ENCODE assay signal across 2 cellular contexts in the genomic region with DNA sequence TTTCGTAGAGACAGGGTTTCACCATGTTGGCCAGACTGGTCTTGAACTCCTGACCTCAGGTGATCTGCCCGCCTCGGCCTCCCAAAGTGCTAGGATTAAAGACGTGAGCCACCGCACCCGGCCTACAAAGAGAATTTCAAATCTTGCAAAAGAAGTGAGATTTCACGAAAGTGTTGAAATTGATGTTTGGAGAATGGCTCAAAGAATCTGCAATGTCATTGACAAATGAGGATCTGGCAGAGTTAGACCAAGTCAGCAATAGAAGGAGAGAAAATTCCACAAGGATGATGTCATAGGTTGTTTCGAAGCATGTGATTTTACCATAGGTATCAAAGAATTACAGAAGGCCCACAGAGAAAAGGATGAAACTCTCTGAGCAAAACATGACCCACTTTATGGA.
TF ChIP-seq lines count a peak whose summit lies in the region.

No MANE protein-coding gene starts in this region.

TF ChIP-seq in A549, 52 proteins besides CTCF, POLR2A, EP300 and RAD21 (continued from another document and continues in another):
- TF ChIP-seq ZC3H11A (IDR thresholded peaks at IDR 0.05) (no peak), HOXA7 (CRISPR knock-in tag; IDR thresholded peaks at IDR 0.05) (no peak), RARB (CRISPR knock-in tag; IDR thresholded peaks at IDR 0.05) (no peak), EHF (CRISPR knock-in tag; IDR thresholded peaks at IDR 0.05) (no peak), RNF2 (IDR thresholded peaks at IDR 0.05; ENCODE audit: borderline replicate concordance, low read depth) (no peak), TP53 (CRISPR knock-in tag; IDR thresholded peaks at IDR 0.05) (no peak), POLR2AphosphoS2 (conservative IDR thresholded peaks at IDR 0.05; ENCODE audit: low read length) (no peak), HOXB5 (CRISPR knock-in tag; IDR thresholded peaks at IDR 0.05) (peak; percentile 87), HDAC2 (IDR thresholded peaks at IDR 0.05) (no peak), CHD4 (IDR thresholded peaks at IDR 0.05; ENCODE audit: borderline replicate concordance) (no peak), RCOR1 (IDR thresholded peaks at IDR 0.05; ENCODE audit: low read depth, low read length) (no peak), NPAS2 (CRISPR knock-in tag; IDR thresholded peaks at IDR 0.05; ENCODE audit: borderline replicate concordance) (no peak), CEBPB (IDR thresholded peaks at IDR 0.05) (peak; percentile 86 to 92), MAFK (IDR thresholded peaks at IDR 0.05; ENCODE audit: partially characterized antibody) (peak; percentile 98), NR3C1 (IDR thresholded peaks at IDR 0.05) (no peak), FOSL2 (IDR thresholded peaks at IDR 0.05) (peak; percentile 66), FOSL2 (CRISPR knock-in tag; IDR thresholded peaks at IDR 0.05) (peak; percentile 89), ZNF302 (CRISPR knock-in tag; IDR thresholded peaks at IDR 0.05) (no peak), PHF8 (IDR thresholded peaks at IDR 0.05; ENCODE audit: borderline replicate concordance, low read depth) (no peak), ZSCAN20 (CRISPR knock-in tag; IDR thresholded peaks at IDR 0.05) (no peak), JUN (IDR thresholded peaks at IDR 0.05) (peak; percentile 79 to 91; a peak in 4 of 5 replicates), TFCP2L1 (CRISPR knock-in tag; IDR thresholded peaks at IDR 0.05) (no peak), MYC (IDR thresholded peaks at IDR 0.05; ENCODE audit: borderline replicate concordance, low read length) (no peak), GATA3 (IDR thresholded peaks at IDR 0.05; ENCODE audit: borderline replicate concordance) (peak; percentile 71)
- TF ChIP-seq, protein P1, sequence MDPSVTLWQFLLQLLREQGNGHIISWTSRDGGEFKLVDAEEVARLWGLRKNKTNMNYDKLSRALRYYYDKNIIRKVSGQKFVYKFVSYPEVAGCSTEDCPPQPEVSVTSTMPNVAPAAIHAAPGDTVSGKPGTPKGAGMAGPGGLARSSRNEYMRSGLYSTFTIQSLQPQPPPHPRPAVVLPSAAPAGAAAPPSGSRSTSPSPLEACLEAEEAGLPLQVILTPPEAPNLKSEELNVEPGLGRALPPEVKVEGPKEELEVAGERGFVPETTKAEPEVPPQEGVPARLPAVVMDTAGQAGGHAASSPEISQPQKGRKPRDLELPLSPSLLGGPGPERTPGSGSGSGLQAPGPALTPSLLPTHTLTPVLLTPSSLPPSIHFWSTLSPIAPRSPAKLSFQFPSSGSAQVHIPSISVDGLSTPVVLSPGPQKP (IDR thresholded peaks at IDR 0.05; ENCODE audit: low read depth, low read length), result no peak
- TF ChIP-seq, protein P2, sequence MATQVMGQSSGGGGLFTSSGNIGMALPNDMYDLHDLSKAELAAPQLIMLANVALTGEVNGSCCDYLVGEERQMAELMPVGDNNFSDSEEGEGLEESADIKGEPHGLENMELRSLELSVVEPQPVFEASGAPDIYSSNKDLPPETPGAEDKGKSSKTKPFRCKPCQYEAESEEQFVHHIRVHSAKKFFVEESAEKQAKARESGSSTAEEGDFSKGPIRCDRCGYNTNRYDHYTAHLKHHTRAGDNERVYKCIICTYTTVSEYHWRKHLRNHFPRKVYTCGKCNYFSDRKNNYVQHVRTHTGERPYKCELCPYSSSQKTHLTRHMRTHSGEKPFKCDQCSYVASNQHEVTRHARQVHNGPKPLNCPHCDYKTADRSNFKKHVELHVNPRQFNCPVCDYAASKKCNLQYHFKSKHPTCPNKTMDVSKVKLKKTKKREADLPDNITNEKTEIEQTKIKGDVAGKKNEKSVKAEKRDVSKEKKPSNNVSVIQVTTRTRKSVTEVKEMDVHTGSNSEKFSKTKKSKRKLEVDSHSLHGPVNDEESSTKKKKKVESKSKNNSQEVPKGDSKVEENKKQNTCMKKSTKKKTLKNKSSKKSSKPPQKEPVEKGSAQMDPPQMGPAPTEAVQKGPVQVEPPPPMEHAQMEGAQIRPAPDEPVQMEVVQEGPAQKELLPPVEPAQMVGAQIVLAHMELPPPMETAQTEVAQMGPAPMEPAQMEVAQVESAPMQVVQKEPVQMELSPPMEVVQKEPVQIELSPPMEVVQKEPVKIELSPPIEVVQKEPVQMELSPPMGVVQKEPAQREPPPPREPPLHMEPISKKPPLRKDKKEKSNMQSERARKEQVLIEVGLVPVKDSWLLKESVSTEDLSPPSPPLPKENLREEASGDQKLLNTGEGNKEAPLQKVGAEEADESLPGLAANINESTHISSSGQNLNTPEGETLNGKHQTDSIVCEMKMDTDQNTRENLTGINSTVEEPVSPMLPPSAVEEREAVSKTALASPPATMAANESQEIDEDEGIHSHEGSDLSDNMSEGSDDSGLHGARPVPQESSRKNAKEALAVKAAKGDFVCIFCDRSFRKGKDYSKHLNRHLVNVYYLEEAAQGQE (IDR thresholded peaks at IDR 0.05), result no peak
- TF ChIP-seq, protein P3, sequence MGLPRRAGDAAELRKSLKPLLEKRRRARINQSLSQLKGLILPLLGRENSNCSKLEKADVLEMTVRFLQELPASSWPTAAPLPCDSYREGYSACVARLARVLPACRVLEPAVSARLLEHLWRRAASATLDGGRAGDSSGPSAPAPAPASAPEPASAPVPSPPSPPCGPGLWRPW (IDR thresholded peaks at IDR 0.05), result peak; percentile 91
- TF ChIP-seq, protein P4, sequence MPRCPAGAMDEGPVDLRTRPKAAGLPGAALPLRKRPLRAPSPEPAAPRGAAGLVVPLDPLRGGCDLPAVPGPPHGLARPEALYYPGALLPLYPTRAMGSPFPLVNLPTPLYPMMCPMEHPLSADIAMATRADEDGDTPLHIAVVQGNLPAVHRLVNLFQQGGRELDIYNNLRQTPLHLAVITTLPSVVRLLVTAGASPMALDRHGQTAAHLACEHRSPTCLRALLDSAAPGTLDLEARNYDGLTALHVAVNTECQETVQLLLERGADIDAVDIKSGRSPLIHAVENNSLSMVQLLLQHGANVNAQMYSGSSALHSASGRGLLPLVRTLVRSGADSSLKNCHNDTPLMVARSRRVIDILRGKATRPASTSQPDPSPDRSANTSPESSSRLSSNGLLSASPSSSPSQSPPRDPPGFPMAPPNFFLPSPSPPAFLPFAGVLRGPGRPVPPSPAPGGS (IDR thresholded peaks at IDR 0.05), result peak; percentile 61; the same call in 1 of the 3 replicates
- TF ChIP-seq, protein P5, sequence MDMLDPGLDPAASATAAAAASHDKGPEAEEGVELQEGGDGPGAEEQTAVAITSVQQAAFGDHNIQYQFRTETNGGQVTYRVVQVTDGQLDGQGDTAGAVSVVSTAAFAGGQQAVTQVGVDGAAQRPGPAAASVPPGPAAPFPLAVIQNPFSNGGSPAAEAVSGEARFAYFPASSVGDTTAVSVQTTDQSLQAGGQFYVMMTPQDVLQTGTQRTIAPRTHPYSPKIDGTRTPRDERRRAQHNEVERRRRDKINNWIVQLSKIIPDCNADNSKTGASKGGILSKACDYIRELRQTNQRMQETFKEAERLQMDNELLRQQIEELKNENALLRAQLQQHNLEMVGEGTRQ (IDR thresholded peaks at IDR 0.05), result no peak

TF ChIP-seq in HepG2, 621 proteins besides CTCF, POLR2A, EP300 and RAD21 (continued from another document and continues in another):
- TF ChIP-seq, protein P6, sequence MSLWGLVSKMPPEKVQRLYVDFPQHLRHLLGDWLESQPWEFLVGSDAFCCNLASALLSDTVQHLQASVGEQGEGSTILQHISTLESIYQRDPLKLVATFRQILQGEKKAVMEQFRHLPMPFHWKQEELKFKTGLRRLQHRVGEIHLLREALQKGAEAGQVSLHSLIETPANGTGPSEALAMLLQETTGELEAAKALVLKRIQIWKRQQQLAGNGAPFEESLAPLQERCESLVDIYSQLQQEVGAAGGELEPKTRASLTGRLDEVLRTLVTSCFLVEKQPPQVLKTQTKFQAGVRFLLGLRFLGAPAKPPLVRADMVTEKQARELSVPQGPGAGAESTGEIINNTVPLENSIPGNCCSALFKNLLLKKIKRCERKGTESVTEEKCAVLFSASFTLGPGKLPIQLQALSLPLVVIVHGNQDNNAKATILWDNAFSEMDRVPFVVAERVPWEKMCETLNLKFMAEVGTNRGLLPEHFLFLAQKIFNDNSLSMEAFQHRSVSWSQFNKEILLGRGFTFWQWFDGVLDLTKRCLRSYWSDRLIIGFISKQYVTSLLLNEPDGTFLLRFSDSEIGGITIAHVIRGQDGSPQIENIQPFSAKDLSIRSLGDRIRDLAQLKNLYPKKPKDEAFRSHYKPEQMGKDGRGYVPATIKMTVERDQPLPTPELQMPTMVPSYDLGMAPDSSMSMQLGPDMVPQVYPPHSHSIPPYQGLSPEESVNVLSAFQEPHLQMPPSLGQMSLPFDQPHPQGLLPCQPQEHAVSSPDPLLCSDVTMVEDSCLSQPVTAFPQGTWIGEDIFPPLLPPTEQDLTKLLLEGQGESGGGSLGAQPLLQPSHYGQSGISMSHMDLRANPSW (CRISPR knock-in tag; IDR thresholded peaks at IDR 0.05; ENCODE audit: borderline replicate concordance), result no peak
- TF ChIP-seq TCF12 (IDR thresholded peaks at IDR 0.05) (no peak), TCF12 (CRISPR knock-in tag; IDR thresholded peaks at IDR 0.05) (no peak), SKI (IDR thresholded peaks at IDR 0.05; ENCODE audit: partially characterized antibody) (peak; percentile 54), MXD4 (CRISPR knock-in tag; IDR thresholded peaks at IDR 0.05) (no peak), NFE2 (CRISPR knock-in tag; IDR thresholded peaks at IDR 0.05) (peak; percentile 75), MED1 (CRISPR knock-in tag; IDR thresholded peaks at IDR 0.05) (peak; percentile 56; the same call in 1 of the 2 replicates), FOXA3 (CRISPR knock-in tag; IDR thresholded peaks at IDR 0.05) (peak; percentile 26; the same call in 1 of the 2 replicates), HDAC6 (IDR thresholded peaks at IDR 0.05; ENCODE audit: low read depth, low read length) (no peak), JUN (CRISPR knock-in tag; IDR thresholded peaks at IDR 0.05) (0 out of 2 replicates have a peak, but pooled peaks have one; percentile 47), HOXA7 (CRISPR knock-in tag; IDR thresholded peaks at IDR 0.05) (no peak), ZNF563 (CRISPR knock-in tag; IDR thresholded peaks at IDR 0.05) (no peak), DR1 (CRISPR knock-in tag; IDR thresholded peaks at IDR 0.05) (no peak), MED13 (CRISPR knock-in tag; IDR thresholded peaks at IDR 0.05) (no peak), HDAC2 (CRISPR knock-in tag; IDR thresholded peaks at IDR 0.05) (no peak), BCL6 (CRISPR knock-in tag; IDR thresholded peaks at IDR 0.05) (peak; percentile 69), KAT8 (CRISPR knock-in tag; IDR thresholded peaks at IDR 0.05) (no peak), DNMT1 (CRISPR knock-in tag; IDR thresholded peaks at IDR 0.05) (no peak), MAFF (IDR thresholded peaks at IDR 0.05; ENCODE audit: low read depth, low read length) (peak; percentile 82), CEBPB (IDR thresholded peaks at IDR 0.05; ENCODE audit: borderline replicate concordance, low read depth, low read length) (peak; percentile 74), FOSL2 (CRISPR knock-in tag; IDR thresholded peaks at IDR 0.05) (peak; percentile 79), CENPT (CRISPR knock-in tag; IDR thresholded peaks at IDR 0.05; ENCODE audit: low read depth) (no peak), ATF7 (IDR thresholded peaks at IDR 0.05) (peak; percentile 96), ATF7 (CRISPR knock-in tag; IDR thresholded peaks at IDR 0.05) (no peak), RXRA (CRISPR knock-in tag; IDR thresholded peaks at IDR 0.05) (peak; percentile 74; the same call in 1 of the 2 replicates), CREB1 (IDR thresholded peaks at IDR 0.05) (peak; percentile 80), CREB1 (CRISPR knock-in tag; IDR thresholded peaks at IDR 0.05) (no peak)
- TF ChIP-seq, protein P7, sequence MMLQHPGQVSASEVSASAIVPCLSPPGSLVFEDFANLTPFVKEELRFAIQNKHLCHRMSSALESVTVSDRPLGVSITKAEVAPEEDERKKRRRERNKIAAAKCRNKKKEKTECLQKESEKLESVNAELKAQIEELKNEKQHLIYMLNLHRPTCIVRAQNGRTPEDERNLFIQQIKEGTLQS (CRISPR knock-in tag; IDR thresholded peaks at IDR 0.05), result peak; percentile 73
- TF ChIP-seq, protein P8, sequence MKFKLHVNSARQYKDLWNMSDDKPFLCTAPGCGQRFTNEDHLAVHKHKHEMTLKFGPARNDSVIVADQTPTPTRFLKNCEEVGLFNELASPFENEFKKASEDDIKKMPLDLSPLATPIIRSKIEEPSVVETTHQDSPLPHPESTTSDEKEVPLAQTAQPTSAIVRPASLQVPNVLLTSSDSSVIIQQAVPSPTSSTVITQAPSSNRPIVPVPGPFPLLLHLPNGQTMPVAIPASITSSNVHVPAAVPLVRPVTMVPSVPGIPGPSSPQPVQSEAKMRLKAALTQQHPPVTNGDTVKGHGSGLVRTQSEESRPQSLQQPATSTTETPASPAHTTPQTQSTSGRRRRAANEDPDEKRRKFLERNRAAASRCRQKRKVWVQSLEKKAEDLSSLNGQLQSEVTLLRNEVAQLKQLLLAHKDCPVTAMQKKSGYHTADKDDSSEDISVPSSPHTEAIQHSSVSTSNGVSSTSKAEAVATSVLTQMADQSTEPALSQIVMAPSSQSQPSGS (CRISPR knock-in tag; IDR thresholded peaks at IDR 0.05), result peak; percentile 91
- TF ChIP-seq, protein P9, sequence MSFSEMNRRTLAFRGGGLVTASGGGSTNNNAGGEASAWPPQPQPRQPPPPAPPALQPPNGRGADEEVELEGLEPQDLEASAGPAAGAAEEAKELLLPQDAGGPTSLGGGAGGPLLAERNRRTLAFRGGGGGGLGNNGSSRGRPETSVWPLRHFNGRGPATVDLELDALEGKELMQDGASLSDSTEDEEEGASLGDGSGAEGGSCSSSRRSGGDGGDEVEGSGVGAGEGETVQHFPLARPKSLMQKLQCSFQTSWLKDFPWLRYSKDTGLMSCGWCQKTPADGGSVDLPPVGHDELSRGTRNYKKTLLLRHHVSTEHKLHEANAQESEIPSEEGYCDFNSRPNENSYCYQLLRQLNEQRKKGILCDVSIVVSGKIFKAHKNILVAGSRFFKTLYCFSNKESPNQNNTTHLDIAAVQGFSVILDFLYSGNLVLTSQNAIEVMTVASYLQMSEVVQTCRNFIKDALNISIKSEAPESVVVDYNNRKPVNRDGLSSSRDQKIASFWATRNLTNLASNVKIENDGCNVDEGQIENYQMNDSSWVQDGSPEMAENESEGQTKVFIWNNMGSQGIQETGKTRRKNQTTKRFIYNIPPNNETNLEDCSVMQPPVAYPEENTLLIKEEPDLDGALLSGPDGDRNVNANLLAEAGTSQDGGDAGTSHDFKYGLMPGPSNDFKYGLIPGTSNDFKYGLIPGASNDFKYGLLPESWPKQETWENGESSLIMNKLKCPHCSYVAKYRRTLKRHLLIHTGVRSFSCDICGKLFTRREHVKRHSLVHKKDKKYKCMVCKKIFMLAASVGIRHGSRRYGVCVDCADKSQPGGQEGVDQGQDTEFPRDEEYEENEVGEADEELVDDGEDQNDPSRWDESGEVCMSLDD (CRISPR knock-in tag; IDR thresholded peaks at IDR 0.05; ENCODE audit: borderline replicate concordance), result no peak
- TF ChIP-seq, protein P10, sequence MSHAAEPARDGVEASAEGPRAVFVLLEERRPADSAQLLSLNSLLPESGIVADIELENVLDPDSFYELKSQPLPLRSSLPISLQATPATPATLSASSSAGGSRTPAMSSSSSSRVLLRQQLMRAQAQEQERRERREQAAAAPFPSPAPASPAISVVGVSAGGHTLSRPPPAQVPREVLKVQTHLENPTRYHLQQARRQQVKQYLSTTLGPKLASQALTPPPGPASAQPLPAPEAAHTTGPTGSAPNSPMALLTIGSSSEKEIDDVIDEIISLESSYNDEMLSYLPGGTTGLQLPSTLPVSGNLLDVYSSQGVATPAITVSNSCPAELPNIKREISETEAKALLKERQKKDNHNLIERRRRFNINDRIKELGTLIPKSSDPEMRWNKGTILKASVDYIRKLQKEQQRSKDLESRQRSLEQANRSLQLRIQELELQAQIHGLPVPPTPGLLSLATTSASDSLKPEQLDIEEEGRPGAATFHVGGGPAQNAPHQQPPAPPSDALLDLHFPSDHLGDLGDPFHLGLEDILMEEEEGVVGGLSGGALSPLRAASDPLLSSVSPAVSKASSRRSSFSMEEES (CRISPR knock-in tag; IDR thresholded peaks at IDR 0.05), result 0 out of 2 replicates have a peak, but pooled peaks have one; percentile 46
